In genomic region chr19:15684828-15685227, GRCh38 we compare ENCODE assay signal across 28 cellular contexts. TPM values are rescaled to one million over a fixed set of nuclear protein-coding genes. Genes with fewer than 3 reads are reported as not detected.
DNase-seq lines count a peak whose midpoint lies in the region; ATAC-seq, FAIRE-seq and TF ChIP-seq lines count a peak whose summit lies in the region.
"Had no signal": no experiment of that assay in that cellular context is flagged by ENCODE, and none has a peak within 500 bp of the region (broad histone marks: within the 10 kb centered on the region; RNA-seq: fewer than 3 reads in every experiment).

No MANE protein-coding gene starts in this region.

- peak; percentile 7 for FAIRE-seq in bronchial epithelial cell (lab: Jason Lieb, UNC)
- FAIRE-seq: colon had no signal

- H3K9me3 Mint-ChIP-seq in activated CD4-positive, alpha-beta T cell treated with anti-CD3 and anti-CD28 coated beads for 36 hours (ENCODE audit: low read depth) = peaks cover 4% of the 10 kb centered on the region
- H3K9me3 Mint-ChIP-seq in Calu3 (ENCODE audit: low read depth, unreplicated experiment) = no peaks in the 10 kb centered on the region
- no peaks in the 10 kb centered on the region for H3K9me3 Mint-ChIP-seq in T-helper 2 cell treated with Interferon-gamma antibody and Interleukin-4, amounts not matched to agents 5 μg/mL and 100 μg/mL, for 36 hours

- TF ChIP-seq CTCF in Calu3 (IDR thresholded peaks at IDR 0.05; ENCODE audit: unreplicated experiment) (no peak), bronchial epithelial cell (IDR thresholded peaks at IDR 0.05; ENCODE audit: insufficient read depth, low read length, severe bottlenecking) (no peak)

- no peak overlapping the region for H3K27ac Mint-ChIP-seq in activated CD4-positive, alpha-beta T cell treated with anti-CD3 and anti-CD28 coated beads for 36 hours
- H3K27ac Mint-ChIP-seq in Calu3 (ENCODE audit: unreplicated experiment) = no peak overlapping the region
- no peak overlapping the region for H3K27ac Mint-ChIP-seq in T-helper 2 cell treated with Interferon-gamma antibody and Interleukin-4, amounts not matched to agents 5 μg/mL and 100 μg/mL, for 36 hours
- H3K27ac Mint-ChIP-seq: CD4-positive, CD25-positive, alpha-beta regulatory T cell; nephron; WTC11 had no signal

- BruUV-seq in Calu3 (replicated peaks; lab: Mats Ljungman, UMichigan) = no TSS peak

- CTCF ChIA-PET in activated CD4-positive, alpha-beta T cell treated with anti-CD3 and anti-CD28 coated beads for 36 hours (lab: Charles Lee) = no interaction called here
- CTCF ChIA-PET in Calu3 (lab: Charles Lee) = no interaction called here

- in situ Hi-C loops in G401 (cut with HindIII; ENCODE audit: low sequenced_read_pairs) = no loop called here

- no peaks in the 10 kb centered on the region for H3K4me1 Mint-ChIP-seq in activated CD4-positive, alpha-beta T cell treated with anti-CD3 and anti-CD28 coated beads for 36 hours
- H3K4me1 Mint-ChIP-seq in Calu3 (ENCODE audit: low read depth, unreplicated experiment) = no peaks in the 10 kb centered on the region
- no peaks in the 10 kb centered on the region for H3K4me1 Mint-ChIP-seq in T-helper 2 cell treated with Interferon-gamma antibody and Interleukin-4, amounts not matched to agents 5 μg/mL and 100 μg/mL, for 36 hours (ENCODE audit: low read depth)
- H3K4me1 Mint-ChIP-seq: CD4-positive, CD25-positive, alpha-beta regulatory T cell; nephron; WTC11 had no signal

- no peak overlapping the region for H3K4me3 Mint-ChIP-seq in activated CD4-positive, alpha-beta T cell treated with anti-CD3 and anti-CD28 coated beads for 36 hours
- no peak overlapping the region for H3K4me3 Mint-ChIP-seq in Calu3 (ENCODE audit: low read depth, unreplicated experiment)
- H3K4me3 Mint-ChIP-seq in T-helper 2 cell treated with Interferon-gamma antibody and Interleukin-4, amounts not matched to agents 5 μg/mL and 100 μg/mL, for 36 hours = no peak overlapping the region
- H3K4me3 Mint-ChIP-seq: activated T-cell treated with anti-CD3 and anti-CD28 coated beads, Interleukin-2, amount 50 U/mL, for 4 hours; nephron; WTC11 had no signal

- H3K27me3 ChIP-seq in bronchial epithelial cell (ENCODE audit: control insufficient read depth, insufficient read depth, low read length) = no peaks in the 10 kb centered on the region
- H3K27me3 ChIP-seq: transverse colon had no signal

- intact Hi-C loops in activated CD4-positive, alpha-beta T cell treated with anti-CD3 and anti-CD28 coated beads for 36 hours (cut with DNase I, micrococcal nuclease) = no loop called here
- intact Hi-C loops in Calu3 (cut with micrococcal nuclease; ENCODE audit: unreplicated experiment) = no loop called here

- H3K36me3 ChIP-seq in bronchial epithelial cell (ENCODE audit: control insufficient read depth, insufficient read depth, low read length) = no peaks in the 10 kb centered on the region

- POLR2A ChIA-PET in activated CD4-positive, alpha-beta T cell treated with anti-CD3 and anti-CD28 coated beads for 36 hours (lab: Charles Lee) = no interaction called here

- ATAC-seq in activated CD4-positive, alpha-beta T cell treated with anti-CD3 and anti-CD28 coated beads for 36 hours = no peak
- ATAC-seq: activated T-cell treated with anti-CD3 and anti-CD28 coated beads, Interleukin-2, amount 50 U/mL, for 4 hours; mucosa of descending colon; WTC11 had no signal

- H3K27me3 Mint-ChIP-seq in activated CD4-positive, alpha-beta T cell treated with anti-CD3 and anti-CD28 coated beads for 36 hours = peaks cover 32% of the 10 kb centered on the region
- no peaks in the 10 kb centered on the region for H3K27me3 Mint-ChIP-seq in Calu3 (ENCODE audit: unreplicated experiment)
- no peaks in the 10 kb centered on the region for H3K27me3 Mint-ChIP-seq in T-helper 2 cell treated with Interferon-gamma antibody and Interleukin-4, amounts not matched to agents 5 μg/mL and 100 μg/mL, for 36 hours (ENCODE audit: low read depth)

- no peak overlapping the region for H3K4me3 ChIP-seq in bronchial epithelial cell (ENCODE audit: low read depth, low read length)
- H3K4me3 ChIP-seq: lung, mucosa of descending colon, transverse colon had no signal

- peak; percentile 40 for DNase-seq in activated CD4-positive, alpha-beta T cell treated with anti-CD3 and anti-CD28 coated beads for 36 hours
- DNase-seq in activated CD4-positive, alpha-beta T cell treated with anti-CD3 and anti-CD28 coated beads, Interleukin-2, amount 50 U/mL, for 4 hours = no peak
- DNase-seq in Calu3 (peak; percentile 6), bronchial epithelial cell (ENCODE audit: low read depth) (no peak), NCI-H510A treated with DMSO at 0.1 percent for 48 hours (lab: John Stamatoyannopoulos, UW) (no peak), G401 (ENCODE audit: low spot score) (no peak)
- DNase-seq in T-helper 2 cell treated with Interferon-gamma antibody and Interleukin-4, amounts not matched to agents 5 μg/mL and 100 μg/mL, for 36 hours (ENCODE audit: low spot score) = no peak
- DNase-seq: 8988T; activated gamma-delta T cell treated with Interleukin-2 at 50 U/mL for 16 hours; activated T-cell treated with anti-CD3 and anti-CD28 coated beads, Interleukin-2, amount 50 U/mL, for 4 hours; CD4-positive, CD25-positive, alpha-beta regulatory T cell; effector CD4-positive, alpha-beta T cell; EL; H7; islet precursor cell; KBM-7; NCI-H1436; NCI-H446 treated with DMSO at 0.1 percent for 48 hours; Right ventricle myocardium superior; stimulated activated CD4-positive, alpha-beta T cell treated with anti-CD3 and anti-CD28 coated beads, Interleukin-2, amount 100 ng/mL, for 24 hours; T-helper 9 cell; transverse colon had no signal

- peaks cover 3% of the 10 kb centered on the region for H3K36me3 Mint-ChIP-seq in activated CD4-positive, alpha-beta T cell treated with anti-CD3 and anti-CD28 coated beads for 36 hours (ENCODE audit: low read depth)
- H3K36me3 Mint-ChIP-seq in Calu3 (ENCODE audit: insufficient read depth, unreplicated experiment) = no peaks in the 10 kb centered on the region
- no peaks in the 10 kb centered on the region for H3K36me3 Mint-ChIP-seq in T-helper 2 cell treated with Interferon-gamma antibody and Interleukin-4, amounts not matched to agents 5 μg/mL and 100 μg/mL, for 36 hours (ENCODE audit: low read depth)
- H3K36me3 Mint-ChIP-seq: CD4-positive, CD25-positive, alpha-beta regulatory T cell had no signal

TF ChIP-seq in PFSK-1, 5 proteins besides CTCF, POLR2A, EP300 and RAD21:
- no peak for TF ChIP-seq FOXP2 (optimal IDR thresholded peaks at IDR 0.05; ENCODE audit: borderline replicate concordance, extremely low read depth, extremely low read length, insufficient read depth)
- TF ChIP-seq REST (IDR thresholded peaks at IDR 0.05; ENCODE audit: insufficient read depth in 1 of 2, low read depth in 2 of 2, low read length in 2 of 2) = peak; percentile 77 to 91

RNA-seq across cellular contexts. Expression of gene CYP4F12, which starts 11.9 kb away (rescaled TPM):
- total RNA-seq in activated CD4-positive, alpha-beta T cell treated with anti-CD3 and anti-CD28 coated beads for 36 hours = not detected
- total RNA-seq in Calu3 (2022) = 3.8 and 8.8 TPM in 2 replicates
- polyA plus RNA-seq in PFSK-1 (2012; ENCODE audit: insufficient read length, low read depth) = not detected
- 2.6 and 7.8 TPM in 2 replicates for total RNA-seq in bronchial epithelial cell
- total RNA-seq in G401 (2014; rRNA removed; shearing (Covaris generic)) = 5.3 and 19.4 TPM in 2 replicates
- total RNA-seq: activated T-cell treated with anti-CD3 and anti-CD28 coated beads, Interleukin-2, amount 50 U/mL, for 4 hours; CD4-positive, CD25-positive, alpha-beta regulatory T cell; H7; WTC11 had no signal

RNA-seq across cellular contexts. Expression of gene OR10H2, which starts 43.0 kb away (rescaled TPM):
- not detected for total RNA-seq in activated CD4-positive, alpha-beta T cell treated with anti-CD3 and anti-CD28 coated beads for 36 hours
- total RNA-seq in Calu3 (2022) (not detected in 2 replicates), bronchial epithelial cell (not detected in 2 replicates)
- polyA plus RNA-seq in PFSK-1 (2012; ENCODE audit: insufficient read length, low read depth) = not detected
- not detected in 2 replicates for total RNA-seq in G401 (2014; rRNA removed; shearing (Covaris generic))
- total RNA-seq: activated T-cell treated with anti-CD3 and anti-CD28 coated beads, Interleukin-2, amount 50 U/mL, for 4 hours; CD4-positive, CD25-positive, alpha-beta regulatory T cell; H7; lung; mucosa of descending colon; Right ventricle myocardium superior; WTC11 had no signal
- polyA plus RNA-seq: CD4-positive, CD25-positive, alpha-beta regulatory T cell; lung had no signal

RNA-seq across cellular contexts. Expression of gene CYP4F3, which starts 44.1 kb away (rescaled TPM):
- total RNA-seq in activated CD4-positive, alpha-beta T cell treated with anti-CD3 and anti-CD28 coated beads for 36 hours = under 1 TPM; 0.07 to 0.19 TPM
- total RNA-seq in Calu3 (2022) = 6.9 and 16.7 TPM in 2 replicates
- not detected for polyA plus RNA-seq in PFSK-1 (2012; ENCODE audit: insufficient read length, low read depth)
- total RNA-seq in bronchial epithelial cell = 2.9 and 3.2 TPM in 2 replicates
- not detected in 2 replicates for total RNA-seq in G401 (2014; rRNA removed; shearing (Covaris generic))
- total RNA-seq: CD4-positive, CD25-positive, alpha-beta regulatory T cell; H7 had no signal
- polyA plus RNA-seq: CD4-positive, CD25-positive, alpha-beta regulatory T cell had no signal

RNA-seq across cellular contexts. Expression of gene OR10H3, which starts 53.0 kb away (rescaled TPM):
- total RNA-seq in activated CD4-positive, alpha-beta T cell treated with anti-CD3 and anti-CD28 coated beads for 36 hours = not detected
- total RNA-seq in Calu3 (2022) (not detected in 2 replicates), bronchial epithelial cell (not detected in 2 replicates)
- not detected for polyA plus RNA-seq in PFSK-1 (2012; ENCODE audit: insufficient read length, low read depth)
- not detected in 2 replicates for total RNA-seq in G401 (2014; rRNA removed; shearing (Covaris generic))
- total RNA-seq: activated T-cell treated with anti-CD3 and anti-CD28 coated beads, Interleukin-2, amount 50 U/mL, for 4 hours; CD4-positive, CD25-positive, alpha-beta regulatory T cell; H7; lung; mucosa of descending colon; Right ventricle myocardium superior; transverse colon; WTC11 had no signal
- polyA plus RNA-seq: CD4-positive, CD25-positive, alpha-beta regulatory T cell; lung had no signal

Comparison
In these comparisons a context has a peak if more than half of its experiments do, and no peak if none do; other contexts are left out.
1. DNase-seq: peak in activated CD4-positive, alpha-beta T cell treated with anti-CD3 and anti-CD28 coated beads for 36 hours (single experiment) and Calu3 (single experiment); none in activated CD4-positive, alpha-beta T cell treated with anti-CD3 and anti-CD28 coated beads, Interleukin-2, amount 50 U/mL, for 4 hours (0 of 2), bronchial epithelial cell (single experiment), T-helper 2 cell treated with Interferon-gamma antibody and Interleukin-4, amounts not matched to agents 5 μg/mL and 100 μg/mL, for 36 hours (single experiment), NCI-H510A treated with DMSO at 0.1 percent for 48 hours (single experiment) and G401 (single experiment).